ENCODE assay signal across 2 cellular contexts in the genomic region with DNA sequence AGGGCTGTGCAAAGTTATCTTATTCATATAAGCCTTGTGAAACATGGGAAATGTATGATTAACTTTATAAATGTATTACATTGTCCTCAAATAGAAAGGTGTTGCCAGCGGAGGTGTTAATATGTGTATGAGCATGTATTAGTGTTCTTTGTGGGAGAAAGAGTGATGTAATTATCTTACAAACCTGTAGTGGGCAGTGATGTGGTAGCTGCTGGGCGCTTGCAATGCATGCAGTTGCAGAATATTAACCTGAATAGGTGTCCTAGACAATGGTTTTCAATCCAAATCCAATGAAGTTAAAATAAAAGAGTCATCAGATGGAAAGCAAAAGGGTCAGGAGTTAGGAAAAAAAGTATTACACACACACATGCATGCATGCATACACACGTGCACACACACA.
A peak's percentile ranks its signal among the peaks of the same experiment; 100 is the strongest.
TF ChIP-seq lines count a peak whose summit lies in the region.

No MANE protein-coding gene starts in this region.

TF ChIP-seq in HepG2, 621 proteins besides CTCF, POLR2A, EP300 and RAD21:
- no peak for TF ChIP-seq ZNF292 (CRISPR knock-in tag; IDR thresholded peaks at IDR 0.05; ENCODE audit: borderline replicate concordance, low read depth)
- TF ChIP-seq, protein P1, sequence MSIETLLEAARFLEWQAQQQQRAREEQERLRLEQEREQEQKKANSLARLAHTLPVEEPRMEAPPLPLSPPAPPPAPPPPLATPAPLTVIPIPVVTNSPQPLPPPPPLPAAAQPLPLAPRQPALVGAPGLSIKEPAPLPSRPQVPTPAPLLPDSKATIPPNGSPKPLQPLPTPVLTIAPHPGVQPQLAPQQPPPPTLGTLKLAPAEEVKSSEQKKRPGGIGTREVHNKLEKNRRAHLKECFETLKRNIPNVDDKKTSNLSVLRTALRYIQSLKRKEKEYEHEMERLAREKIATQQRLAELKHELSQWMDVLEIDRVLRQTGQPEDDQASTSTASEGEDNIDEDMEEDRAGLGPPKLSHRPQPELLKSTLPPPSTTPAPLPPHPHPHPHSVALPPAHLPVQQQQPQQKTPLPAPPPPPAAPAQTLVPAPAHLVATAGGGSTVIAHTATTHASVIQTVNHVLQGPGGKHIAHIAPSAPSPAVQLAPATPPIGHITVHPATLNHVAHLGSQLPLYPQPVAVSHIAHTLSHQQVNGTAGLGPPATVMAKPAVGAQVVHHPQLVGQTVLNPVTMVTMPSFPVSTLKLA (IDR thresholded peaks at IDR 0.05) = peak; percentile 44

TF ChIP-seq in H1, 55 proteins besides CTCF, POLR2A, EP300 and RAD21:
- TF ChIP-seq SRF (IDR thresholded peaks at IDR 0.05; ENCODE audit: low read depth, low read length) (no peak), POU5F1 (IDR thresholded peaks at IDR 0.05; ENCODE audit: low read depth, low read length) (no peak), SP1 (IDR thresholded peaks at IDR 0.05; ENCODE audit: low read depth, low read length) (no peak), JUND (IDR thresholded peaks at IDR 0.05; ENCODE audit: low read length) (no peak), CREB1 (IDR thresholded peaks at IDR 0.05) (no peak), RBBP5 (IDR thresholded peaks at IDR 0.05; ENCODE audit: borderline replicate concordance, low read depth, low read length) (no peak), MAFK (IDR thresholded peaks at IDR 0.05; ENCODE audit: low read depth, low read length) (no peak), SIRT6 (IDR thresholded peaks at IDR 0.05; ENCODE audit: low read length) (no peak), CHD2 (IDR thresholded peaks at IDR 0.05; ENCODE audit: low read length) (no peak), BRCA1 (IDR thresholded peaks at IDR 0.05; ENCODE audit: low read depth, low read length) (no peak)
- TF ChIP-seq, protein P2, sequence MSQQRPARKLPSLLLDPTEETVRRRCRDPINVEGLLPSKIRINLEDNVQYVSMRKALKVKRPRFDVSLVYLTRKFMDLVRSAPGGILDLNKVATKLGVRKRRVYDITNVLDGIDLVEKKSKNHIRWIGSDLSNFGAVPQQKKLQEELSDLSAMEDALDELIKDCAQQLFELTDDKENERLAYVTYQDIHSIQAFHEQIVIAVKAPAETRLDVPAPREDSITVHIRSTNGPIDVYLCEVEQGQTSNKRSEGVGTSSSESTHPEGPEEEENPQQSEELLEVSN (IDR thresholded peaks at IDR 0.05) = no peak
